9 cellular contexts compared by ENCODE assay signal in genomic region chr2:196798980-196799379, GRCh38. TPM values are rescaled to one million over a fixed set of nuclear protein-coding genes. Genes with fewer than 3 reads are reported as not detected.
DNase-seq lines count a peak whose midpoint lies in the region; ATAC-seq and TF ChIP-seq lines count a peak whose summit lies in the region.
"Had no signal": no experiment of that assay in that cellular context is flagged by ENCODE, and none has a peak within 500 bp of the region (broad histone marks: within the 10 kb centered on the region; RNA-seq: fewer than 3 reads in every experiment).

No MANE protein-coding gene starts in this region.

- peak overlapping the region; percentile 94 for H2AFZ ChIP-seq in KMS-11 (ENCODE audit: low read depth)

- no peaks in the 10 kb centered on the region for H4K20me1 ChIP-seq in KMS-11 (ENCODE audit: insufficient read depth)

- H3K4me3 Mint-ChIP-seq in T-helper 1 cell treated with Interleukin-12 subunit alpha and Interleukin-12 subunit beta and Interleukin-4 antibody, amounts not matched to agents 30 μg/mL and 1 μg/mL, for 36 hours, result peak overlapping the region; percentile 99
- H3K4me3 Mint-ChIP-seq in chondrocyte (ENCODE audit: unreplicated experiment), result peak overlapping the region; percentile 96

- peak overlapping the region; percentile 49 for H3K27ac ChIP-seq in KMS-11

- H3K79me2 ChIP-seq in KMS-11 (ENCODE audit: insufficient read depth, low read depth), result peaks cover 13% of the 10 kb centered on the region

- H3K27me3 Mint-ChIP-seq in T-helper 1 cell treated with Interleukin-12 subunit alpha and Interleukin-12 subunit beta and Interleukin-4 antibody, amounts not matched to agents 30 μg/mL and 1 μg/mL, for 36 hours (ENCODE audit: low read depth), result no peaks in the 10 kb centered on the region
- H3K27me3 Mint-ChIP-seq in chondrocyte (ENCODE audit: low read depth), result no peaks in the 10 kb centered on the region

- peak overlapping the region; percentile 89 for H3K27ac Mint-ChIP-seq in T-helper 1 cell treated with Interleukin-12 subunit alpha and Interleukin-12 subunit beta and Interleukin-4 antibody, amounts not matched to agents 30 μg/mL and 1 μg/mL, for 36 hours
- peak overlapping the region; percentile 97 for H3K27ac Mint-ChIP-seq in chondrocyte (ENCODE audit: unreplicated experiment)

- H3K4me1 ChIP-seq in KMS-11 (ENCODE audit: low read depth, poor library complexity, severe bottlenecking), result peaks cover 18% of the 10 kb centered on the region
- no peaks in the 10 kb centered on the region for H3K4me1 ChIP-seq in mucosa of stomach (ENCODE audit: control insufficient read depth, insufficient read depth, low read length)

- peak overlapping the region; percentile 95 for H3K4me2 ChIP-seq in KMS-11

- no peak for TF ChIP-seq CTCF in KMS-11 (conservative IDR thresholded peaks at IDR 0.05; ENCODE audit: low read depth, low read length)
- no peak for TF ChIP-seq CTCF in chondrocyte (IDR thresholded peaks at IDR 0.05)

- H3K9me3 Mint-ChIP-seq in T-helper 1 cell treated with Interleukin-12 subunit alpha and Interleukin-12 subunit beta and Interleukin-4 antibody, amounts not matched to agents 30 μg/mL and 1 μg/mL, for 36 hours, result no peaks in the 10 kb centered on the region
- no peaks in the 10 kb centered on the region for H3K9me3 Mint-ChIP-seq in chondrocyte (ENCODE audit: low read depth)

- DNase-seq in T-helper 1 cell (no peak), chondrocyte (ENCODE audit: low spot score) (no peak), NCI-H774 (lab: John Stamatoyannopoulos, UW) (no peak), MV-4-11 (lab: John Stamatoyannopoulos, UW) (no peak)

- ATAC-seq in GM21529 (IDR thresholded peaks at IDR 0.05; ENCODE audit: unreplicated experiment), result no peak

- H3K36me3 ChIP-seq in KMS-11 (ENCODE audit: insufficient read depth), result 0 out of 2 replicates have a peak, but pooled peaks cover 3% of the 10 kb centered on the region
- no peaks in the 10 kb centered on the region for H3K36me3 ChIP-seq in mucosa of stomach (ENCODE audit: control insufficient read depth, insufficient read depth, low read length)

- peaks cover 20% of the 10 kb centered on the region for H3K36me3 Mint-ChIP-seq in T-helper 1 cell treated with Interleukin-12 subunit alpha and Interleukin-12 subunit beta and Interleukin-4 antibody, amounts not matched to agents 30 μg/mL and 1 μg/mL, for 36 hours (ENCODE audit: low read depth)
- H3K36me3 Mint-ChIP-seq in chondrocyte (ENCODE audit: low read depth), result peaks cover 8% of the 10 kb centered on the region

- no peaks in the 10 kb centered on the region for H3K9me3 ChIP-seq in mucosa of stomach (ENCODE audit: control insufficient read depth, low read length)

- peaks cover 18% of the 10 kb centered on the region for H3K4me1 Mint-ChIP-seq in T-helper 1 cell treated with Interleukin-12 subunit alpha and Interleukin-12 subunit beta and Interleukin-4 antibody, amounts not matched to agents 30 μg/mL and 1 μg/mL, for 36 hours (ENCODE audit: low read depth)
- H3K4me1 Mint-ChIP-seq in chondrocyte (ENCODE audit: low read depth), result peaks cover 32% of the 10 kb centered on the region

- peak overlapping the region; percentile 73; the same call in 1 of the 2 replicates for H3K9ac ChIP-seq in KMS-11
- H3K9ac ChIP-seq in mucosa of stomach (ENCODE audit: low read length), result peak overlapping the region; percentile 88

- H3K4me3 ChIP-seq in KMS-11 (IDR thresholded peaks at IDR 0.05; ENCODE audit: insufficient read depth, low read depth, low read length), result peak overlapping the region; percentile 28
- H3K4me3 ChIP-seq in mucosa of stomach (ENCODE audit: low read length), result peak overlapping the region; percentile 52

- H3K27me3 ChIP-seq in KMS-11 (ENCODE audit: insufficient read depth, low read depth) (no peaks in the 10 kb centered on the region), mucosa of stomach (ENCODE audit: control insufficient read depth, insufficient read depth, low read length) (no peaks in the 10 kb centered on the region)

RNA-seq across cellular contexts. Expression of gene GTF3C3, which starts 0.5 kb away (rescaled TPM):
- 25.4 to 30.4 TPM (median 28.5 TPM) in 3 replicates for total RNA-seq in chondrocyte

RNA-seq across cellular contexts. Expression of gene C2orf66, which starts 10.2 kb away (rescaled TPM):
- total RNA-seq in chondrocyte, result 0.89 TPM in 1 of 3 replicates, not detected in the others
- total RNA-seq: Daoy had no signal
